Comparison of ENCODE assay signal across 29 cellular contexts in genomic region chr7:140050100-140050499, GRCh38. TPM values are rescaled to one million over a fixed set of nuclear protein-coding genes. Genes with fewer than 3 reads are reported as not detected.
A peak's percentile ranks its signal among the peaks of the same experiment; 100 is the strongest.
DNase-seq lines count a peak whose midpoint lies in the region; ATAC-seq and TF ChIP-seq lines count a peak whose summit lies in the region.
"Had no signal": no experiment of that assay in that cellular context is flagged by ENCODE, and none has a peak within 500 bp of the region (broad histone marks: within the 10 kb centered on the region; RNA-seq: fewer than 3 reads in every experiment).

No MANE protein-coding gene starts in this region.

- H3K4me1 ChIP-seq in RWPE2 (ENCODE audit: insufficient read depth, poor library complexity, severe bottlenecking): peaks cover 14% of the 10 kb centered on the region
- H3K4me1 ChIP-seq in right cardiac atrium (ENCODE audit: control insufficient read depth, insufficient read depth, low read length): peaks cover 8% of the 10 kb centered on the region
- H3K4me1 ChIP-seq in spleen: peaks cover 0 to 70% (median 35%) of the 10 kb centered on the region in 6 donors
- H3K4me1 ChIP-seq: HAP-1, testis, vagina had no signal

- no peak for DNase-seq in CD4-positive, alpha-beta T cell
- no peak for DNase-seq in RWPE2 (ENCODE audit: low spot score)
- no peak for DNase-seq in right cardiac atrium
- DNase-seq in spleen: no peak
- DNase-seq in CD1c-positive myeloid dendritic cell (ENCODE audit: extremely low spot score): no peak
- no peak for DNase-seq in iPS-NIHi11 (ENCODE audit: low spot score)
- no peak for DNase-seq in GDM1 (lab: John Stamatoyannopoulos, UW)
- DNase-seq: activated CD4-positive, alpha-beta T cell treated with anti-CD3 and anti-CD28 coated beads for 4 hours; activated naive CD8-positive, alpha-beta T cell treated with anti-CD3 and anti-CD28 coated beads for 36 hours; aorta; Caco-2; DMS53; effector memory CD8-positive, alpha-beta T cell; foreskin fibroblast; Karpas-422; NCI-H146; NCI-H2107; ovary; SIG-M5; stimulated activated CD4-positive, alpha-beta T cell treated with anti-CD3 and anti-CD28 coated beads, Interleukin-1b, Interleukin-23, amount 100 ng/mL, for 48 hours; stimulated activated naive CD4-positive, alpha-beta T cell treated with Interleukin-2 at 50 U/mL for 16 hours; testis had no signal

- no peak for TF ChIP-seq POLR2A in spleen (IDR thresholded peaks at IDR 0.05)

- ATAC-seq in CD4-positive, alpha-beta T cell (ENCODE audit: poor library complexity): no peak
- ATAC-seq in RWPE2 (ENCODE audit: low read depth) (no peak), right cardiac atrium (peak; percentile 46 to 80)
- ATAC-seq: effector memory CD8-positive, alpha-beta T cell had no signal

- H3K9me3 Mint-ChIP-seq in CD4-positive, alpha-beta T cell: no peaks in the 10 kb centered on the region
- H3K9me3 Mint-ChIP-seq: activated naive CD8-positive, alpha-beta T cell treated with anti-CD3 and anti-CD28 coated beads for 36 hours; effector memory CD8-positive, alpha-beta T cell; memory B cell had no signal

- H3K36me3 ChIP-seq in RWPE2 (ENCODE audit: low read depth) (peaks cover 55% of the 10 kb centered on the region), spleen (peaks cover 0 to 93% (median 18%) of the 10 kb centered on the region in 6 donors)
- H3K36me3 ChIP-seq: HAP-1, ovary had no signal

- CTCF ChIA-PET in CD4-positive, alpha-beta T cell (lab: Charles Lee): no interaction called here

- H3K4me3 Mint-ChIP-seq in CD4-positive, alpha-beta T cell: no peak overlapping the region
- H3K4me3 Mint-ChIP-seq: activated naive CD8-positive, alpha-beta T cell treated with anti-CD3 and anti-CD28 coated beads for 36 hours; effector memory CD8-positive, alpha-beta T cell; memory B cell had no signal

- 67% methylated on average over 3 of the region's 3 CpGs for WGBS in right cardiac atrium
- WGBS in spleen, 5 donors: 75 to 85% (median 80%) methylated on average over 3 of the region's 3 CpGs

- H3K9me3 ChIP-seq in CD4-positive, alpha-beta T cell (ENCODE audit: control insufficient read depth, low read length): no peaks in the 10 kb centered on the region
- no peaks in the 10 kb centered on the region for H3K9me3 ChIP-seq in RWPE2 (ENCODE audit: severe bottlenecking)
- H3K9me3 ChIP-seq in right cardiac atrium (ENCODE audit: control insufficient read depth, low read length): no peaks in the 10 kb centered on the region
- no peaks in the 10 kb centered on the region for H3K9me3 ChIP-seq in spleen
- H3K9me3 ChIP-seq: BLaER1, Caco-2, HAP-1, ovary, testis, vagina had no signal

- no peaks in the 10 kb centered on the region for H3K27me3 ChIP-seq in CD4-positive, alpha-beta T cell (ENCODE audit: control insufficient read depth, insufficient read depth, low read length)
- H3K27me3 ChIP-seq in RWPE2 (ENCODE audit: insufficient read depth, poor library complexity, severe bottlenecking) (no peaks in the 10 kb centered on the region), right cardiac atrium (ENCODE audit: control insufficient read depth, insufficient read depth) (no peaks in the 10 kb centered on the region), spleen (replicated peaks in 1 of 7) (no peaks in the 10 kb centered on the region)
- H3K27me3 ChIP-seq: BLaER1, ovary, testis, vagina had no signal

- intact Hi-C loops in CD4-positive, alpha-beta T cell (cut with DNase I, micrococcal nuclease): no loop called here
- intact Hi-C loops in right cardiac atrium (cut with DNase I) (no loop called here), spleen (cut with DNase I; ENCODE audit: low total_unique reads) (no loop called here)

- H3K27me3 Mint-ChIP-seq in CD4-positive, alpha-beta T cell: no peaks in the 10 kb centered on the region
- H3K27me3 Mint-ChIP-seq: activated naive CD8-positive, alpha-beta T cell treated with anti-CD3 and anti-CD28 coated beads for 36 hours; effector memory CD8-positive, alpha-beta T cell; memory B cell had no signal

- H3K27ac ChIP-seq in CD4-positive, alpha-beta T cell (ENCODE audit: low read depth, low read length): no peak overlapping the region
- peak overlapping the region; percentile 41 for H3K27ac ChIP-seq in RWPE2 (ENCODE audit: poor library complexity, severe bottlenecking)
- peak overlapping the region; percentile 73 for H3K27ac ChIP-seq in right cardiac atrium (ENCODE audit: low read length)
- peak overlapping the region in 7 of 8 donors; percentile 41 to 75 (median 61) for H3K27ac ChIP-seq in spleen
- H3K27ac ChIP-seq: ovary, testis, vagina had no signal

- POLR2A ChIA-PET in CD4-positive, alpha-beta T cell (lab: Charles Lee): no interaction called here

- H3K36me3 Mint-ChIP-seq in CD4-positive, alpha-beta T cell (ENCODE audit: low read depth): peaks cover 90% of the 10 kb centered on the region

- H3K4me3 ChIP-seq in RWPE2 (ENCODE audit: severe bottlenecking) (no peak overlapping the region), right cardiac atrium (ENCODE audit: low read length) (no peak overlapping the region), spleen (no peak overlapping the region)
- H3K4me3 ChIP-seq: BLaER1, coronary artery, HAP-1, ovary, smooth muscle cell, testis, vagina had no signal

- no peak for TF ChIP-seq CTCF in CD4-positive, alpha-beta T cell (IDR thresholded peaks at IDR 0.05)
- no peak for TF ChIP-seq CTCF in RWPE2 (IDR thresholded peaks at IDR 0.05; ENCODE audit: poor library complexity, severe bottlenecking)
- TF ChIP-seq CTCF in spleen (IDR thresholded peaks at IDR 0.05 in 8 of 11, conservative IDR thresholded peaks at IDR 0.05 in 3 of 11): no peak

- H3K4me1 Mint-ChIP-seq in CD4-positive, alpha-beta T cell (ENCODE audit: low read depth): peaks cover 30% of the 10 kb centered on the region

- H3K27ac Mint-ChIP-seq in CD4-positive, alpha-beta T cell: peak overlapping the region; percentile 65
- H3K27ac Mint-ChIP-seq: activated naive CD8-positive, alpha-beta T cell treated with anti-CD3 and anti-CD28 coated beads for 36 hours; memory B cell had no signal

RNA-seq across cellular contexts. Expression of gene PARP12, which starts 12.7 kb away (rescaled TPM):
- total RNA-seq in CD4-positive, alpha-beta T cell: 10 to 100 TPM; 76.7 to 78.5 TPM
- total RNA-seq in right cardiac atrium (10 to 100 TPM in 3 of 4 donors, 1 to 10 TPM in 1; 9.9 to 21.6 (median 11.3) TPM), spleen (100 to 1,000 TPM in 1 of 7 donors, 10 to 100 TPM in 6; 60.8 to 101 (median 77.5) TPM)
- polyA plus RNA-seq in right cardiac atrium (9.4 TPM), spleen (10 to 100 TPM; 26.9 to 68.4 (median 59.2) TPM)
- polyA plus RNA-seq: neural cell had no signal

Comparison
In these comparisons a context has a peak if more than half of its experiments do, and no peak if none do; other contexts are left out.
1. ATAC-seq: peak in right cardiac atrium (2 of 2); none in CD4-positive, alpha-beta T cell (single experiment) and RWPE2 (single experiment).